Comparison of ENCODE assay signal across 8 cellular contexts in the genomic region with DNA sequence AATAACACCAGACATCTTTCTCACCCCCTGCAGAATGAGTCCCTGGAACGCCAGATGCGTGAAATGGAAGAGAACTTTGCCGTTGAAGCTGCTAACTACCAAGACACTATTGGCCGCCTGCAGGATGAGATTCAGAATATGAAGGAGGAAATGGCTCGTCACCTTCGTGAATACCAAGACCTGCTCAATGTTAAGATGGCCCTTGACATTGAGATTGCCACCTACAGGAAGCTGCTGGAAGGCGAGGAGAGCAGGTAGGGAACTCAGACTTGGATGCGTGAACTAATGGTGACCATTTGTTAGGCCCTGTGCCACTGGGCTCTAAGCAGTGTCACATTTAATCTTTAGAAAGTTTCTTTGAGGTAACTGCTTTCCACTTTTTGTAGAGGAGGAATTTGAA. TPM values are rescaled to one million over a fixed set of nuclear protein-coding genes. Genes with fewer than 3 reads are reported as not detected.
DNase-seq lines count a peak whose midpoint lies in the region; ATAC-seq and TF ChIP-seq lines count a peak whose summit lies in the region.
"Had no signal": no experiment of that assay in that cellular context is flagged by ENCODE, and none has a peak within 500 bp of the region (broad histone marks: within the 10 kb centered on the region; RNA-seq: fewer than 3 reads in every experiment).

No MANE protein-coding gene starts in this region.

- no peaks in the 10 kb centered on the region for H3K9me2 ChIP-seq in PC-3 (replicated peaks; ENCODE audit: low read length)

- H3K9me3 Mint-ChIP-seq in stimulated activated naive CD8-positive, alpha-beta T cell treated with anti-CD3 and anti-CD28 coated beads, Interleukin-15, amount 100 ng/mL, for 72 hours, result no peaks in the 10 kb centered on the region

- peaks cover 21% of the 10 kb centered on the region for H3K36me3 ChIP-seq in PC-3 (ENCODE audit: low read depth, low read length)
- H3K36me3 ChIP-seq in skeletal muscle tissue (ENCODE audit: control insufficient read depth in 3 of 3, insufficient read depth in 3 of 3, low read length in 3 of 3), result peaks cover 8 to 35% (median 17%) of the 10 kb centered on the region in 3 donors

- H3K9me3 ChIP-seq in PC-3 (ENCODE audit: low read length) (no peaks in the 10 kb centered on the region), skeletal muscle tissue (ENCODE audit: control insufficient read depth in 3 of 3, low read length in 3 of 3) (no peaks in the 10 kb centered on the region)

- CTCF ChIA-PET in PC-3 (lab: Charles Lee), result no interaction called here

- no peak overlapping the region for H3K4me2 ChIP-seq in PC-3 (ENCODE audit: low read length)

- DNase-seq in Daoy (ENCODE audit: low read depth) (peak; percentile 40), PC-3 (no peak), fibroblast of mammary gland (ENCODE audit: low read depth) (peak; percentile 47)
- DNase-seq in effector CD8-positive, alpha-beta T cell (lab: John Stamatoyannopoulos, UW), result no peak
- no peak for DNase-seq in stimulated activated naive CD8-positive, alpha-beta T cell treated with anti-CD3 and anti-CD28 coated beads, Interleukin-15, amount 100 ng/mL, for 72 hours
- DNase-seq: NCI-H1105 treated with DMSO at 0.1 percent for 48 hours had no signal

- no peak overlapping the region for H2AFZ ChIP-seq in PC-3 (ENCODE audit: low read length)

- peaks cover 42% of the 10 kb centered on the region for H3K4me1 Mint-ChIP-seq in stimulated activated naive CD8-positive, alpha-beta T cell treated with anti-CD3 and anti-CD28 coated beads, Interleukin-15, amount 100 ng/mL, for 72 hours

- H3K27me3 ChIP-seq in PC-3 (ENCODE audit: low read length) (no peaks in the 10 kb centered on the region), skeletal muscle tissue (ENCODE audit: control insufficient read depth in 3 of 3, insufficient read depth in 3 of 3, low read length in 3 of 3) (peaks cover 0 to 28% (median 28%) of the 10 kb centered on the region in 3 donors)

- BruUV-seq in PC-3 (replicated peaks; lab: Mats Ljungman, UMichigan), result no TSS peak

- H3K79me2 ChIP-seq in PC-3 (ENCODE audit: low read length), result peaks cover 22% of the 10 kb centered on the region

- H3K4me3 ChIP-seq in PC-3 (ENCODE audit: low read length) (no peak overlapping the region), fibroblast of mammary gland (ENCODE audit: control insufficient read depth, low read depth, low read length) (peak overlapping the region; percentile 97), skeletal muscle tissue (ENCODE audit: low read length in 3 of 3) (peak overlapping the region in 2 of 3 donors; percentile 14 to 36)

- TF ChIP-seq CTCF in PC-3 (conservative IDR thresholded peaks at IDR 0.05; ENCODE audit: low read depth, low read length), result peak; percentile 27; the same call in 1 of the 2 replicates
- peak; percentile 29 for TF ChIP-seq CTCF in fibroblast of mammary gland (conservative IDR thresholded peaks at IDR 0.05; ENCODE audit: control insufficient read depth, insufficient read depth, low read depth, low read length)

- H4K20me1 ChIP-seq in PC-3 (ENCODE audit: low read length), result peaks cover 16% of the 10 kb centered on the region

- H3K27ac ChIP-seq in PC-3 (ENCODE audit: low read length) (no peak overlapping the region), skeletal muscle tissue (ENCODE audit: low read depth, low read length) (no peak overlapping the region)

- ATAC-seq in PC-3, result no peak
- ATAC-seq in GM19455 (IDR thresholded peaks at IDR 0.05; ENCODE audit: unreplicated experiment), result no peak
- ATAC-seq in stimulated activated naive CD8-positive, alpha-beta T cell treated with anti-CD3 and anti-CD28 coated beads, Interleukin-15, amount 100 ng/mL, for 72 hours, result no peak

- no peaks in the 10 kb centered on the region for H3K27me3 Mint-ChIP-seq in stimulated activated naive CD8-positive, alpha-beta T cell treated with anti-CD3 and anti-CD28 coated beads, Interleukin-15, amount 100 ng/mL, for 72 hours

- H3K27ac Mint-ChIP-seq in stimulated activated naive CD8-positive, alpha-beta T cell treated with anti-CD3 and anti-CD28 coated beads, Interleukin-15, amount 100 ng/mL, for 72 hours, result no peak overlapping the region

- no peak overlapping the region for H3K4me3 Mint-ChIP-seq in stimulated activated naive CD8-positive, alpha-beta T cell treated with anti-CD3 and anti-CD28 coated beads, Interleukin-15, amount 100 ng/mL, for 72 hours

- POLR2A ChIA-PET in PC-3 (lab: Charles Lee; ENCODE audit: unreplicated experiment), result no interaction called here

- 0 out of 2 replicates have a peak, but pooled peaks cover 3% of the 10 kb centered on the region for H3K4me1 ChIP-seq in PC-3 (ENCODE audit: insufficient read depth, low read length)
- H3K4me1 ChIP-seq in skeletal muscle tissue (ENCODE audit: control insufficient read depth in 3 of 3, insufficient read depth in 3 of 3, low read length in 3 of 3), result peaks cover 21 to 50% (median 27%) of the 10 kb centered on the region in 3 donors

- intact Hi-C loops in PC-3 (cut with micrococcal nuclease), result no loop called here

- no peaks in the 10 kb centered on the region for H3F3A ChIP-seq in PC-3 (ENCODE audit: low read length, unreplicated experiment)

- no peak overlapping the region for H3K9ac ChIP-seq in PC-3 (ENCODE audit: low read length)
- H3K9ac ChIP-seq in skeletal muscle tissue (ENCODE audit: low read depth in 1 of 3, low read length in 3 of 3), result no peak overlapping the region

RNA-seq across cellular contexts. Expression of a gene that starts 7.1 kb away (rescaled TPM):
- 5,657 and 6,746 TPM in 2 replicates for total RNA-seq in Daoy (2014; rRNA removed; shearing (Covaris generic))
- total RNA-seq in PC-3 (2014; rRNA removed) (469 and 506 TPM in 2 replicates), skeletal muscle tissue (1,688 TPM)

RNA-seq across cellular contexts. Expression of a gene that starts 33.7 kb away (rescaled TPM):
- 8.4 and 9.1 TPM in 2 replicates for total RNA-seq in Daoy (2014; rRNA removed; shearing (Covaris generic))
- 1.3 and 2.0 TPM in 2 replicates for total RNA-seq in PC-3 (2014; rRNA removed)
- total RNA-seq in skeletal muscle tissue, result 16.2 TPM

Comparison
In these comparisons a context has a peak if more than half of its experiments do, and no peak if none do; other contexts are left out.
1. DNase-seq: peak in Daoy (single experiment) and fibroblast of mammary gland (single experiment); none in PC-3 (single experiment), effector CD8-positive, alpha-beta T cell (single experiment) and stimulated activated naive CD8-positive, alpha-beta T cell treated with anti-CD3 and anti-CD28 coated beads, Interleukin-15, amount 100 ng/mL, for 72 hours (0 of 2).